1 cellular context compared by ENCODE assay signal in the genomic region with DNA sequence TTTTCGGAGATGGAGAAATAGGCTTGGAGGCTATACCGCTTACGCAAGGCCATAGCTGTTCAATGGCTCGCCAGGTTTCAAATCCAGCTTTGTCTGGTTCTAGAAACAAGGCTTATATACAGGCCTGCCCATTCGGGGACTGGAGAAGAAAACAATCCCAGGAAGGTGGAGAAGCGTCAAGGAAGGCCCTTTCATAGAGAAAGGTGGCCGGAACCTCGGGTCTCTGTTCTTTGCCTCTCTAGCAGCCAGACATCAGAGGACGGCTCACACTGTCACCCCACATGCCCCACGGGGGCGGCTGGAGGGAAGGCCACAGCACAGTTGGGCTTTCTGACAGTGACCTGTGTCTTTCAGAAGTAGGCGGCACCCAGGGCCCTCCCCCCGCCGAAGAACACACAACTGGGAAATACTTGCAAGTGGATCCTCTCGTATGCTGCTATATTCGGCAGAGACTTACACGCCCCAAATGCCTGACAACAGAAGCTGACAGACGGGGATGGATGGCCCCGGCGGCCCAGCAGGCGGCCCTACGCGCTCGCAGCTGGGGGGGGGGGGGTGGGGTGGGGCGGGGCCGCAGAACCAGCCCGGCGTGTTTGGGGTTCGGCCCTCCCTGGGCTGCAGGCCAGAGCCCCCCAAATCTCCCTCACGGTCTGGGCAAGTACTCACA.
TF ChIP-seq lines count a peak whose summit lies in the region.

No MANE protein-coding gene starts in this region.

TF ChIP-seq in K562, 482 proteins besides CTCF, POLR2A, EP300 and RAD21 (continued from another document and continues in another):
- TF ChIP-seq, protein P1, sequence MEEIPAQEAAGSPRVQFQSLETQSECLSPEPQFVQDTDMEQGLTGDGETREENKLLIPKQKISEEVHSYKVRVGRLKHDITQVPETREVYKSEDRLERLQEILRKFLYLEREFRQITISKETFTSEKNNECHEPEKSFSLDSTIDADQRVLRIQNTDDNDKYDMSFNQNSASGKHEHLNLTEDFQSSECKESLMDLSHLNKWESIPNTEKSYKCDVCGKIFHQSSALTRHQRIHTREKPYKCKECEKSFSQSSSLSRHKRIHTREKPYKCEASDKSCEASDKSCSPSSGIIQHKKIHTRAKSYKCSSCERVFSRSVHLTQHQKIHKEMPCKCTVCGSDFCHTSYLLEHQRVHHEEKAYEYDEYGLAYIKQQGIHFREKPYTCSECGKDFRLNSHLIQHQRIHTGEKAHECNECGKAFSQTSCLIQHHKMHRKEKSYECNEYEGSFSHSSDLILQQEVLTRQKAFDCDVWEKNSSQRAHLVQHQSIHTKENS (CRISPR knock-in tag; IDR thresholded peaks at IDR 0.05) = no peak
- no peak for TF ChIP-seq ZNF507 (tag; conservative IDR thresholded peaks at IDR 0.05)
- no peak for TF ChIP-seq HMG20B (CRISPR knock-in tag; IDR thresholded peaks at IDR 0.05)
- TF ChIP-seq, protein P2, sequence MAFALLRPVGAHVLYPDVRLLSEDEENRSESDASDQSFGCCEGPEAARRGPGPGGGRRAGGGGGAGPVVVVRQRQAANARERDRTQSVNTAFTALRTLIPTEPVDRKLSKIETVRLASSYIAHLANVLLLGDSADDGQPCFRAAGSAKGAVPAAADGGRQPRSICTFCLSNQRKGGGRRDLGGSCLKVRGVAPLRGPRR (CRISPR knock-in tag; IDR thresholded peaks at IDR 0.05) = no peak
- TF ChIP-seq KLF6 (CRISPR knock-in tag; IDR thresholded peaks at IDR 0.05; ENCODE audit: borderline replicate concordance) = no peak
- TF ChIP-seq, protein P3, sequence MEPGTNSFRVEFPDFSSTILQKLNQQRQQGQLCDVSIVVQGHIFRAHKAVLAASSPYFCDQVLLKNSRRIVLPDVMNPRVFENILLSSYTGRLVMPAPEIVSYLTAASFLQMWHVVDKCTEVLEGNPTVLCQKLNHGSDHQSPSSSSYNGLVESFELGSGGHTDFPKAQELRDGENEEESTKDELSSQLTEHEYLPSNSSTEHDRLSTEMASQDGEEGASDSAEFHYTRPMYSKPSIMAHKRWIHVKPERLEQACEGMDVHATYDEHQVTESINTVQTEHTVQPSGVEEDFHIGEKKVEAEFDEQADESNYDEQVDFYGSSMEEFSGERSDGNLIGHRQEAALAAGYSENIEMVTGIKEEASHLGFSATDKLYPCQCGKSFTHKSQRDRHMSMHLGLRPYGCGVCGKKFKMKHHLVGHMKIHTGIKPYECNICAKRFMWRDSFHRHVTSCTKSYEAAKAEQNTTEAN (CRISPR knock-in tag; IDR thresholded peaks at IDR 0.05) = no peak
- TF ChIP-seq, protein P4, sequence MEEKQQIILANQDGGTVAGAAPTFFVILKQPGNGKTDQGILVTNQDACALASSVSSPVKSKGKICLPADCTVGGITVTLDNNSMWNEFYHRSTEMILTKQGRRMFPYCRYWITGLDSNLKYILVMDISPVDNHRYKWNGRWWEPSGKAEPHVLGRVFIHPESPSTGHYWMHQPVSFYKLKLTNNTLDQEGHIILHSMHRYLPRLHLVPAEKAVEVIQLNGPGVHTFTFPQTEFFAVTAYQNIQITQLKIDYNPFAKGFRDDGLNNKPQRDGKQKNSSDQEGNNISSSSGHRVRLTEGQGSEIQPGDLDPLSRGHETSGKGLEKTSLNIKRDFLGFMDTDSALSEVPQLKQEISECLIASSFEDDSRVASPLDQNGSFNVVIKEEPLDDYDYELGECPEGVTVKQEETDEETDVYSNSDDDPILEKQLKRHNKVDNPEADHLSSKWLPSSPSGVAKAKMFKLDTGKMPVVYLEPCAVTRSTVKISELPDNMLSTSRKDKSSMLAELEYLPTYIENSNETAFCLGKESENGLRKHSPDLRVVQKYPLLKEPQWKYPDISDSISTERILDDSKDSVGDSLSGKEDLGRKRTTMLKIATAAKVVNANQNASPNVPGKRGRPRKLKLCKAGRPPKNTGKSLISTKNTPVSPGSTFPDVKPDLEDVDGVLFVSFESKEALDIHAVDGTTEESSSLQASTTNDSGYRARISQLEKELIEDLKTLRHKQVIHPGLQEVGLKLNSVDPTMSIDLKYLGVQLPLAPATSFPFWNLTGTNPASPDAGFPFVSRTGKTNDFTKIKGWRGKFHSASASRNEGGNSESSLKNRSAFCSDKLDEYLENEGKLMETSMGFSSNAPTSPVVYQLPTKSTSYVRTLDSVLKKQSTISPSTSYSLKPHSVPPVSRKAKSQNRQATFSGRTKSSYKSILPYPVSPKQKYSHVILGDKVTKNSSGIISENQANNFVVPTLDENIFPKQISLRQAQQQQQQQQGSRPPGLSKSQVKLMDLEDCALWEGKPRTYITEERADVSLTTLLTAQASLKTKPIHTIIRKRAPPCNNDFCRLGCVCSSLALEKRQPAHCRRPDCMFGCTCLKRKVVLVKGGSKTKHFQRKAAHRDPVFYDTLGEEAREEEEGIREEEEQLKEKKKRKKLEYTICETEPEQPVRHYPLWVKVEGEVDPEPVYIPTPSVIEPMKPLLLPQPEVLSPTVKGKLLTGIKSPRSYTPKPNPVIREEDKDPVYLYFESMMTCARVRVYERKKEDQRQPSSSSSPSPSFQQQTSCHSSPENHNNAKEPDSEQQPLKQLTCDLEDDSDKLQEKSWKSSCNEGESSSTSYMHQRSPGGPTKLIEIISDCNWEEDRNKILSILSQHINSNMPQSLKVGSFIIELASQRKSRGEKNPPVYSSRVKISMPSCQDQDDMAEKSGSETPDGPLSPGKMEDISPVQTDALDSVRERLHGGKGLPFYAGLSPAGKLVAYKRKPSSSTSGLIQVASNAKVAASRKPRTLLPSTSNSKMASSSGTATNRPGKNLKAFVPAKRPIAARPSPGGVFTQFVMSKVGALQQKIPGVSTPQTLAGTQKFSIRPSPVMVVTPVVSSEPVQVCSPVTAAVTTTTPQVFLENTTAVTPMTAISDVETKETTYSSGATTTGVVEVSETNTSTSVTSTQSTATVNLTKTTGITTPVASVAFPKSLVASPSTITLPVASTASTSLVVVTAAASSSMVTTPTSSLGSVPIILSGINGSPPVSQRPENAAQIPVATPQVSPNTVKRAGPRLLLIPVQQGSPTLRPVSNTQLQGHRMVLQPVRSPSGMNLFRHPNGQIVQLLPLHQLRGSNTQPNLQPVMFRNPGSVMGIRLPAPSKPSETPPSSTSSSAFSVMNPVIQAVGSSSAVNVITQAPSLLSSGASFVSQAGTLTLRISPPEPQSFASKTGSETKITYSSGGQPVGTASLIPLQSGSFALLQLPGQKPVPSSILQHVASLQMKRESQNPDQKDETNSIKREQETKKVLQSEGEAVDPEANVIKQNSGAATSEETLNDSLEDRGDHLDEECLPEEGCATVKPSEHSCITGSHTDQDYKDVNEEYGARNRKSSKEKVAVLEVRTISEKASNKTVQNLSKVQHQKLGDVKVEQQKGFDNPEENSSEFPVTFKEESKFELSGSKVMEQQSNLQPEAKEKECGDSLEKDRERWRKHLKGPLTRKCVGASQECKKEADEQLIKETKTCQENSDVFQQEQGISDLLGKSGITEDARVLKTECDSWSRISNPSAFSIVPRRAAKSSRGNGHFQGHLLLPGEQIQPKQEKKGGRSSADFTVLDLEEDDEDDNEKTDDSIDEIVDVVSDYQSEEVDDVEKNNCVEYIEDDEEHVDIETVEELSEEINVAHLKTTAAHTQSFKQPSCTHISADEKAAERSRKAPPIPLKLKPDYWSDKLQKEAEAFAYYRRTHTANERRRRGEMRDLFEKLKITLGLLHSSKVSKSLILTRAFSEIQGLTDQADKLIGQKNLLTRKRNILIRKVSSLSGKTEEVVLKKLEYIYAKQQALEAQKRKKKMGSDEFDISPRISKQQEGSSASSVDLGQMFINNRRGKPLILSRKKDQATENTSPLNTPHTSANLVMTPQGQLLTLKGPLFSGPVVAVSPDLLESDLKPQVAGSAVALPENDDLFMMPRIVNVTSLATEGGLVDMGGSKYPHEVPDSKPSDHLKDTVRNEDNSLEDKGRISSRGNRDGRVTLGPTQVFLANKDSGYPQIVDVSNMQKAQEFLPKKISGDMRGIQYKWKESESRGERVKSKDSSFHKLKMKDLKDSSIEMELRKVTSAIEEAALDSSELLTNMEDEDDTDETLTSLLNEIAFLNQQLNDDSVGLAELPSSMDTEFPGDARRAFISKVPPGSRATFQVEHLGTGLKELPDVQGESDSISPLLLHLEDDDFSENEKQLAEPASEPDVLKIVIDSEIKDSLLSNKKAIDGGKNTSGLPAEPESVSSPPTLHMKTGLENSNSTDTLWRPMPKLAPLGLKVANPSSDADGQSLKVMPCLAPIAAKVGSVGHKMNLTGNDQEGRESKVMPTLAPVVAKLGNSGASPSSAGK (IDR thresholded peaks at IDR 0.05) = peak; percentile 37; the same call in 1 of the 2 replicates
- TF ChIP-seq ZKSCAN3 (CRISPR knock-in tag; IDR thresholded peaks at IDR 0.05) = no peak
- TF ChIP-seq XRCC4 (IDR thresholded peaks at IDR 0.05; ENCODE audit: extremely low read depth, insufficient read depth, insufficient read length) = no peak
- TF ChIP-seq, protein P5, sequence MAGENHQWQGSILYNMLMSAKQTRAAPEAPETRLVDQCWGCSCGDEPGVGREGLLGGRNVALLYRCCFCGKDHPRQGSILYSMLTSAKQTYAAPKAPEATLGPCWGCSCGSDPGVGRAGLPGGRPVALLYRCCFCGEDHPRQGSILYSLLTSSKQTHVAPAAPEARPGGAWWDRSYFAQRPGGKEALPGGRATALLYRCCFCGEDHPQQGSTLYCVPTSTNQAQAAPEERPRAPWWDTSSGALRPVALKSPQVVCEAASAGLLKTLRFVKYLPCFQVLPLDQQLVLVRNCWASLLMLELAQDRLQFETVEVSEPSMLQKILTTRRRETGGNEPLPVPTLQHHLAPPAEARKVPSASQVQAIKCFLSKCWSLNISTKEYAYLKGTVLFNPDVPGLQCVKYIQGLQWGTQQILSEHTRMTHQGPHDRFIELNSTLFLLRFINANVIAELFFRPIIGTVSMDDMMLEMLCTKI (IDR thresholded peaks at IDR 0.05; ENCODE audit: partially characterized antibody) = no peak
- TF ChIP-seq TEAD1 (CRISPR knock-in tag; IDR thresholded peaks at IDR 0.05) = no peak
- no peak for TF ChIP-seq HNRNPH1 (optimal IDR thresholded peaks at IDR 0.05; ENCODE audit: low read depth, low read length)
- TF ChIP-seq ARHGAP35 (IDR thresholded peaks at IDR 0.05; ENCODE audit: partially characterized antibody) = no peak
- TF ChIP-seq, protein P6, sequence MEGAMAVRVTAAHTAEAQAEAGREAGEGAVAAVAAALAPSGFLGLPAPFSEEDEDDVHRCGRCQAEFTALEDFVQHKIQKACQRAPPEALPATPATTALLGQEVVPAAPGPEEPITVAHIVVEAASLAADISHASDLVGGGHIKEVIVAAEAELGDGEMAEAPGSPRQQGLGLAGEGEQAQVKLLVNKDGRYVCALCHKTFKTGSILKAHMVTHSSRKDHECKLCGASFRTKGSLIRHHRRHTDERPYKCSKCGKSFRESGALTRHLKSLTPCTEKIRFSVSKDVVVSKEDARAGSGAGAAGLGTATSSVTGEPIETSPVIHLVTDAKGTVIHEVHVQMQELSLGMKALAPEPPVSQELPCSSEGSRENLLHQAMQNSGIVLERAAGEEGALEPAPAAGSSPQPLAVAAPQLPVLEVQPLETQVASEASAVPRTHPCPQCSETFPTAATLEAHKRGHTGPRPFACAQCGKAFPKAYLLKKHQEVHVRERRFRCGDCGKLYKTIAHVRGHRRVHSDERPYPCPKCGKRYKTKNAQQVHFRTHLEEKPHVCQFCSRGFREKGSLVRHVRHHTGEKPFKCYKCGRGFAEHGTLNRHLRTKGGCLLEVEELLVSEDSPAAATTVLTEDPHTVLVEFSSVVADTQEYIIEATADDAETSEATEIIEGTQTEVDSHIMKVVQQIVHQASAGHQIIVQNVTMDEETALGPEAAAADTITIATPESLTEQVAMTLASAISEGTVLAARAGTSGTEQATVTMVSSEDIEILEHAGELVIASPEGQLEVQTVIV (CRISPR knock-in tag; IDR thresholded peaks at IDR 0.05; ENCODE audit: borderline replicate concordance) = no peak
- no peak for TF ChIP-seq HOXB6 (CRISPR knock-in tag; IDR thresholded peaks at IDR 0.05; ENCODE audit: borderline replicate concordance)
- TF ChIP-seq RFX7 (CRISPR knock-in tag; IDR thresholded peaks at IDR 0.05) = no peak
- TF ChIP-seq, protein P7, sequence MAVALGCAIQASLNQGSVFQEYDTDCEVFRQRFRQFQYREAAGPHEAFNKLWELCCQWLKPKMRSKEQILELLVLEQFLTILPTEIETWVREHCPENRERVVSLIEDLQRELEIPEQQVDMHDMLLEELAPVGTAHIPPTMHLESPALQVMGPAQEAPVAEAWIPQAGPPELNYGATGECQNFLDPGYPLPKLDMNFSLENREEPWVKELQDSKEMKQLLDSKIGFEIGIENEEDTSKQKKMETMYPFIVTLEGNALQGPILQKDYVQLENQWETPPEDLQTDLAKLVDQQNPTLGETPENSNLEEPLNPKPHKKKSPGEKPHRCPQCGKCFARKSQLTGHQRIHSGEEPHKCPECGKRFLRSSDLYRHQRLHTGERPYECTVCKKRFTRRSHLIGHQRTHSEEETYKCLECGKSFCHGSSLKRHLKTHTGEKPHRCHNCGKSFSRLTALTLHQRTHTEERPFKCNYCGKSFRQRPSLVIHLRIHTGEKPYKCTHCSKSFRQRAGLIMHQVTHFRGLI (CRISPR knock-in tag; IDR thresholded peaks at IDR 0.05) = no peak
- no peak for TF ChIP-seq MCM7 (IDR thresholded peaks at IDR 0.05)
- TF ChIP-seq ERF (CRISPR knock-in tag; IDR thresholded peaks at IDR 0.05) = no peak
- no peak for TF ChIP-seq HDGF (IDR thresholded peaks at IDR 0.05)
- TF ChIP-seq SIRT6 (IDR thresholded peaks at IDR 0.05; ENCODE audit: low read depth, low read length) = no peak
- TF ChIP-seq GATA2 (CRISPR knock-in tag; IDR thresholded peaks at IDR 0.05) = no peak
- no peak for TF ChIP-seq NFIC (IDR thresholded peaks at IDR 0.05)
- TF ChIP-seq RFX5 (IDR thresholded peaks at IDR 0.05; ENCODE audit: low read depth, low read length) = no peak
- no peak; the same call in 1 of the 2 replicates for TF ChIP-seq NFRKB (IDR thresholded peaks at IDR 0.05; ENCODE audit: low read depth)
- no peak for TF ChIP-seq U2AF2 (optimal IDR thresholded peaks at IDR 0.05; ENCODE audit: low read depth, low read length)
- TF ChIP-seq CHD4 (IDR thresholded peaks at IDR 0.05; ENCODE audit: insufficient read depth, insufficient replicate concordance, low read depth, low read length, poor library complexity, severe bottlenecking) = no peak
- TF ChIP-seq ETV6 (IDR thresholded peaks at IDR 0.05; ENCODE audit: borderline replicate concordance in 1 of 2, low read depth in 2 of 2, low read length in 1 of 2) = 0 out of 4 replicates have a peak, but pooled peaks of 1 of the 2 experiments have one; percentile 24
- TF ChIP-seq ETV6 (CRISPR knock-in tag; IDR thresholded peaks at IDR 0.05; ENCODE audit: borderline replicate concordance) = no peak
- no peak for TF ChIP-seq WHSC1 (IDR thresholded peaks at IDR 0.05; ENCODE audit: low read length)
- TF ChIP-seq NBN (IDR thresholded peaks at IDR 0.05; ENCODE audit: low read depth) = no peak
- TF ChIP-seq MTA3 (IDR thresholded peaks at IDR 0.05; ENCODE audit: borderline replicate concordance) = no peak
- TF ChIP-seq, protein P8, sequence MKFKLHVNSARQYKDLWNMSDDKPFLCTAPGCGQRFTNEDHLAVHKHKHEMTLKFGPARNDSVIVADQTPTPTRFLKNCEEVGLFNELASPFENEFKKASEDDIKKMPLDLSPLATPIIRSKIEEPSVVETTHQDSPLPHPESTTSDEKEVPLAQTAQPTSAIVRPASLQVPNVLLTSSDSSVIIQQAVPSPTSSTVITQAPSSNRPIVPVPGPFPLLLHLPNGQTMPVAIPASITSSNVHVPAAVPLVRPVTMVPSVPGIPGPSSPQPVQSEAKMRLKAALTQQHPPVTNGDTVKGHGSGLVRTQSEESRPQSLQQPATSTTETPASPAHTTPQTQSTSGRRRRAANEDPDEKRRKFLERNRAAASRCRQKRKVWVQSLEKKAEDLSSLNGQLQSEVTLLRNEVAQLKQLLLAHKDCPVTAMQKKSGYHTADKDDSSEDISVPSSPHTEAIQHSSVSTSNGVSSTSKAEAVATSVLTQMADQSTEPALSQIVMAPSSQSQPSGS (CRISPR knock-in tag; IDR thresholded peaks at IDR 0.05) = no peak
- TF ChIP-seq SRF (CRISPR knock-in tag; IDR thresholded peaks at IDR 0.05) = 0 out of 4 replicates have a peak, but pooled peaks of 1 of the 2 experiments have one; percentile 68
- no peak for TF ChIP-seq ZNF175 (CRISPR knock-in tag; IDR thresholded peaks at IDR 0.05; ENCODE audit: low read depth)
- no peak for TF ChIP-seq U2AF1 (optimal IDR thresholded peaks at IDR 0.05; ENCODE audit: low read depth, low read length)
- no peak for TF ChIP-seq ZNF551 (CRISPR knock-in tag; IDR thresholded peaks at IDR 0.05)
